10 cellular contexts compared by ENCODE assay signal in the genomic region with DNA sequence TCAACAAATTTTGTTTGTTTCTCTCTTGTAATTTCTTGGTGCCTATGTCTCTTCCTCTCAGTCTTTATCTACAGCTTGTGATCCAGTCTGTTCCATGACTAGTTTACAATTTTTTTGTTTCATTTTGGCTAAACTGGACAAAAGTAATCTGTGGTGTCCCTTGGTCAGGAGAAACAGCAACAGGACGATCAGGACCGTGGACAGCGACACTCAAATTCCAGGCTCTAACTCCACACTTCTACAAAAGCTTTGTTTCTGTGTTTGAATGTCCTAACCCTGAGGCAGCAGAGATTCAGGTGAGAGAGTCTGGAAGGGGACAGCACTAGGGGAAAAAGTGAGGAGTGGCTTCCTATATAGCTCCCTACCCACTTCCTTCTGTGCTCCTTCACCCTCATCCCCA.
DNase-seq lines count a peak whose midpoint lies in the region; ATAC-seq and TF ChIP-seq lines count a peak whose summit lies in the region.
"Had no signal": no experiment of that assay in that cellular context is flagged by ENCODE, and none has a peak within 500 bp of the region (broad histone marks: within the 10 kb centered on the region; RNA-seq: fewer than 3 reads in every experiment).

No MANE protein-coding gene starts in this region.

- WGBS in testis, 2 donors: 7 to 19% methylated on average over 3 of the region's 3 CpGs

- H3K27ac ChIP-seq in breast epithelium (no peak overlapping the region), testis (no peak overlapping the region)
- H3K27ac ChIP-seq: epithelial cell of prostate had no signal

- H3K4me1 ChIP-seq in breast epithelium: no peaks in the 10 kb centered on the region
- no peaks in the 10 kb centered on the region for H3K4me1 ChIP-seq in testis

- peaks cover 10 to 13% of the 10 kb centered on the region in 2 donors for H3K9me3 ChIP-seq in breast epithelium
- H3K9me3 ChIP-seq in testis: no peaks in the 10 kb centered on the region

- H3K27me3 ChIP-seq in breast epithelium: no peaks in the 10 kb centered on the region
- no peaks in the 10 kb centered on the region for H3K27me3 ChIP-seq in testis

- peak; percentile 7 to 58 for DNase-seq in T47D (ENCODE audit: low read depth in 1 of 2, low spot score in 1 of 2)
- no peak for DNase-seq in breast epithelium (ENCODE audit: low spot score in 2 of 2)
- DNase-seq in fibroblast of pulmonary artery (ENCODE audit: low read depth): peak; percentile 39
- peak; percentile 24 for DNase-seq in testis
- no peak for DNase-seq in GM13977 (ENCODE audit: low spot score)
- DNase-seq in cerebellar nuclear complex (lab: John Stamatoyannopoulos, UW): no peak
- DNase-seq: CD8-positive, alpha-beta T cell had no signal

- TF ChIP-seq CTCF in breast epithelium (IDR thresholded peaks at IDR 0.05): no peak
- TF ChIP-seq CTCF in fibroblast of pulmonary artery (IDR thresholded peaks at IDR 0.05; ENCODE audit: low read length, missing control alignments): no peak
- no peak for TF ChIP-seq CTCF in testis (IDR thresholded peaks at IDR 0.05)
- TF ChIP-seq CTCF in GM13977 (IDR thresholded peaks at IDR 0.05; ENCODE audit: extremely low read depth, insufficient read depth, missing control alignments): no peak

- in situ Hi-C loops in T47D (cut with HindIII; ENCODE audit: low pct_unique_long_range_greater_than_20kb, low sequenced_read_pairs): no loop called here
- in situ Hi-C loops in GM13977 (cut with MboI; ENCODE audit: low pct_unique_long_range_greater_than_20kb, low sequenced_read_pairs, unreplicated experiment): no loop called here

- ATAC-seq in HG02852 (IDR thresholded peaks at IDR 0.05; ENCODE audit: unreplicated experiment): no peak
- ATAC-seq: CD8-positive, alpha-beta T cell had no signal

- intact Hi-C loops in breast epithelium (cut with DNase I; ENCODE audit: low total_unique reads) (no loop called here), testis (cut with DNase I; ENCODE audit: low total_unique reads) (no loop called here)

- no peaks in the 10 kb centered on the region for H3K36me3 ChIP-seq in breast epithelium
- no peaks in the 10 kb centered on the region for H3K36me3 ChIP-seq in testis (ENCODE audit: low read depth, missing control alignments)

- no peak for TF ChIP-seq POLR2A in breast epithelium (IDR thresholded peaks at IDR 0.05)
- TF ChIP-seq POLR2A in testis (IDR thresholded peaks at IDR 0.05): no peak

- H3K4me3 ChIP-seq in breast epithelium (no peak overlapping the region), fibroblast of pulmonary artery (replicated peaks; ENCODE audit: low read depth, low read length) (no peak overlapping the region), testis (no peak overlapping the region)

TF ChIP-seq in PFSK-1, 5 proteins besides CTCF, POLR2A, EP300 and RAD21:
- no peak for TF ChIP-seq SIN3A (IDR thresholded peaks at IDR 0.05; ENCODE audit: borderline replicate concordance, insufficient read depth, low read length)
- TF ChIP-seq, protein P1, sequence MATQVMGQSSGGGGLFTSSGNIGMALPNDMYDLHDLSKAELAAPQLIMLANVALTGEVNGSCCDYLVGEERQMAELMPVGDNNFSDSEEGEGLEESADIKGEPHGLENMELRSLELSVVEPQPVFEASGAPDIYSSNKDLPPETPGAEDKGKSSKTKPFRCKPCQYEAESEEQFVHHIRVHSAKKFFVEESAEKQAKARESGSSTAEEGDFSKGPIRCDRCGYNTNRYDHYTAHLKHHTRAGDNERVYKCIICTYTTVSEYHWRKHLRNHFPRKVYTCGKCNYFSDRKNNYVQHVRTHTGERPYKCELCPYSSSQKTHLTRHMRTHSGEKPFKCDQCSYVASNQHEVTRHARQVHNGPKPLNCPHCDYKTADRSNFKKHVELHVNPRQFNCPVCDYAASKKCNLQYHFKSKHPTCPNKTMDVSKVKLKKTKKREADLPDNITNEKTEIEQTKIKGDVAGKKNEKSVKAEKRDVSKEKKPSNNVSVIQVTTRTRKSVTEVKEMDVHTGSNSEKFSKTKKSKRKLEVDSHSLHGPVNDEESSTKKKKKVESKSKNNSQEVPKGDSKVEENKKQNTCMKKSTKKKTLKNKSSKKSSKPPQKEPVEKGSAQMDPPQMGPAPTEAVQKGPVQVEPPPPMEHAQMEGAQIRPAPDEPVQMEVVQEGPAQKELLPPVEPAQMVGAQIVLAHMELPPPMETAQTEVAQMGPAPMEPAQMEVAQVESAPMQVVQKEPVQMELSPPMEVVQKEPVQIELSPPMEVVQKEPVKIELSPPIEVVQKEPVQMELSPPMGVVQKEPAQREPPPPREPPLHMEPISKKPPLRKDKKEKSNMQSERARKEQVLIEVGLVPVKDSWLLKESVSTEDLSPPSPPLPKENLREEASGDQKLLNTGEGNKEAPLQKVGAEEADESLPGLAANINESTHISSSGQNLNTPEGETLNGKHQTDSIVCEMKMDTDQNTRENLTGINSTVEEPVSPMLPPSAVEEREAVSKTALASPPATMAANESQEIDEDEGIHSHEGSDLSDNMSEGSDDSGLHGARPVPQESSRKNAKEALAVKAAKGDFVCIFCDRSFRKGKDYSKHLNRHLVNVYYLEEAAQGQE (IDR thresholded peaks at IDR 0.05; ENCODE audit: insufficient read depth in 1 of 2, low read depth in 2 of 2, low read length in 2 of 2): peak; percentile 88 to 97
- no peak for TF ChIP-seq POLR2AphosphoS5 (IDR thresholded peaks at IDR 0.05; ENCODE audit: low read depth, low read length)
- TF ChIP-seq TAF1 (IDR thresholded peaks at IDR 0.05; ENCODE audit: borderline replicate concordance, insufficient read depth, low read length): no peak
- TF ChIP-seq FOXP2 (optimal IDR thresholded peaks at IDR 0.05; ENCODE audit: borderline replicate concordance, extremely low read depth, extremely low read length, insufficient read depth): no peak
TF ChIP-seq in PFSK-1: peak in this region for 1.

Comparison
In these comparisons a context has a peak if more than half of its experiments do, and no peak if none do; other contexts are left out.
1. DNase-seq: peak in T47D (2 of 2), fibroblast of pulmonary artery (single experiment) and testis (single experiment); none in breast epithelium (0 of 2), GM13977 (single experiment) and cerebellar nuclear complex (0 of 2).